8 cellular contexts compared by ENCODE assay signal in genomic region chr17:40303009-40303657, GRCh38. TPM values are rescaled to one million over a fixed set of nuclear protein-coding genes. Genes with fewer than 3 reads are reported as not detected.
DNase-seq lines count a peak whose midpoint lies in the region; ATAC-seq, FAIRE-seq and TF ChIP-seq lines count a peak whose summit lies in the region.

No MANE protein-coding gene starts in this region.

- no peaks in the 10 kb centered on the region for H3K27me3 Mint-ChIP-seq in activated T-helper 1 cell treated with anti-CD3 and anti-CD28 coated beads, Interleukin-12 subunit alpha, Interleukin-12 subunit beta, Interleukin-2, Interleukin-4 antibody, amounts not matched to agents 30 ng/mL and 10 ng/mL and 1 ng/mL, durations not matched to agents 14 hours and 24 hours and 36 hours (ENCODE audit: insufficient read depth)

- H3K36me3 Mint-ChIP-seq in activated T-helper 1 cell treated with anti-CD3 and anti-CD28 coated beads, Interleukin-12 subunit alpha, Interleukin-12 subunit beta, Interleukin-2, Interleukin-4 antibody, amounts not matched to agents 30 ng/mL and 10 ng/mL and 1 ng/mL, durations not matched to agents 14 hours and 24 hours and 36 hours (ENCODE audit: low read depth) = peaks cover 27% of the 10 kb centered on the region

- peaks cover 35 to 49% (median 39%) of the 10 kb centered on the region in 10 experiments for H3K4me1 ChIP-seq in BLaER1 treated with 17β-estradiol and CSF1 and Interleukin-3, amounts not matched to agents 10 nM and 100 nM

- 0 out of 22 replicates have a peak overlapping the region, but pooled peaks of 3 of the 11 experiments have one; percentile 3 to 16 (median 6) for H3K9ac ChIP-seq in BLaER1 treated with 17β-estradiol and CSF1 and Interleukin-3, amounts not matched to agents 10 nM and 100 nM

- peak overlapping the region in 10 of 11 experiments; percentile 5 to 72 (median 34); a peak in 16 of 22 replicates for H3K4me2 ChIP-seq in BLaER1 treated with 17β-estradiol and CSF1 and Interleukin-3, amounts not matched to agents 10 nM and 100 nM

- H3K4me3 ChIP-seq in BLaER1 treated with 17β-estradiol and CSF1 and Interleukin-3, amounts not matched to agents 10 nM and 100 nM = no peak overlapping the region

- H3K4me1 Mint-ChIP-seq in activated T-helper 1 cell treated with anti-CD3 and anti-CD28 coated beads, Interleukin-12 subunit alpha, Interleukin-12 subunit beta, Interleukin-2, Interleukin-4 antibody, amounts not matched to agents 30 ng/mL and 10 ng/mL and 1 ng/mL, durations not matched to agents 14 hours and 24 hours and 36 hours (ENCODE audit: low read depth) = peaks cover 22% of the 10 kb centered on the region

- DNase-seq in GM12892 (ENCODE audit: insufficient read length) (no peak), NCI-H524 treated with DMSO at 0.1 percent for 48 hours (lab: John Stamatoyannopoulos, UW) (peak; percentile 57), Right ventricle myocardium superior (no peak), retina (peak; percentile 82), posterior vena cava (ENCODE audit: low spot score) (no peak)
- peak; percentile 25 for DNase-seq in activated T-helper 1 cell treated with anti-CD3 and anti-CD28 coated beads, Interleukin-12 subunit alpha, Interleukin-12 subunit beta, Interleukin-2, Interleukin-4 antibody, amounts not matched to agents 30 ng/mL and 10 ng/mL and 1 ng/mL, durations not matched to agents 14 hours and 24 hours and 36 hours (ENCODE audit: low spot score)

- TF ChIP-seq POLR2A in GM12892 (IDR thresholded peaks at IDR 0.05; ENCODE audit: low read depth, low read length) = 0 out of 2 replicates have a peak, but pooled peaks have one; percentile 19

- H4K20me1 ChIP-seq in BLaER1 treated with 17β-estradiol and CSF1 and Interleukin-3, amounts not matched to agents 10 nM and 100 nM = peaks cover 0 to 9% (median 0%) of the 10 kb centered on the region in 11 experiments; a peak in 6 of 22 replicates

- no peak overlapping the region for H3K27ac Mint-ChIP-seq in activated T-helper 1 cell treated with anti-CD3 and anti-CD28 coated beads, Interleukin-12 subunit alpha, Interleukin-12 subunit beta, Interleukin-2, Interleukin-4 antibody, amounts not matched to agents 30 ng/mL and 10 ng/mL and 1 ng/mL, durations not matched to agents 14 hours and 24 hours and 36 hours

- no peak overlapping the region for H3K27ac ChIP-seq in BLaER1 treated with 17β-estradiol and CSF1 and Interleukin-3, amounts not matched to agents 10 nM and 100 nM

- H3K4me3 Mint-ChIP-seq in activated T-helper 1 cell treated with anti-CD3 and anti-CD28 coated beads, Interleukin-12 subunit alpha, Interleukin-12 subunit beta, Interleukin-2, Interleukin-4 antibody, amounts not matched to agents 30 ng/mL and 10 ng/mL and 1 ng/mL, durations not matched to agents 14 hours and 24 hours and 36 hours = no peak overlapping the region

- intact Hi-C loops in activated T-helper 1 cell treated with anti-CD3 and anti-CD28 coated beads, Interleukin-12 subunit alpha, Interleukin-12 subunit beta, Interleukin-2, Interleukin-4 antibody, amounts not matched to agents 30 ng/mL and 10 ng/mL and 1 ng/mL, durations not matched to agents 14 hours and 24 hours and 36 hours (cut with micrococcal nuclease) = loop anchor here (1.0 kb wide), 2 partner anchors 19 to 52 kb away; no protein-coding TSS in a partner anchor
- intact Hi-C loops in Right ventricle myocardium superior (cut with DNase I) (loop anchor here (2.0 to 10.0 kb wide), 2 partner anchors 52 to 252 kb away; no protein-coding TSS in a partner anchor), posterior vena cava (cut with DNase I) (loop anchor here in 1 of 2 donors (5.0 to 10.0 kb wide), 2 partner anchors 132 to 1211 kb away; no protein-coding TSS in a partner anchor)

- H3K36me3 ChIP-seq in BLaER1 treated with 17β-estradiol and CSF1 and Interleukin-3, amounts not matched to agents 10 nM and 100 nM = peaks cover 0 to 73% (median 64%) of the 10 kb centered on the region in 11 experiments; a peak in 18 of 22 replicates

- peak; percentile 53 for FAIRE-seq in GM12892 (lab: Jason Lieb, UNC)

- H3K9me3 Mint-ChIP-seq in activated T-helper 1 cell treated with anti-CD3 and anti-CD28 coated beads, Interleukin-12 subunit alpha, Interleukin-12 subunit beta, Interleukin-2, Interleukin-4 antibody, amounts not matched to agents 30 ng/mL and 10 ng/mL and 1 ng/mL, durations not matched to agents 14 hours and 24 hours and 36 hours = no peaks in the 10 kb centered on the region

- ATAC-seq in Right ventricle myocardium superior (ENCODE audit: poor library complexity) (peak; percentile 74), GM21526 (IDR thresholded peaks at IDR 0.05; ENCODE audit: low FRiP score, unreplicated experiment) (no peak)

- H3K9me3 ChIP-seq in BLaER1 treated with 17β-estradiol and CSF1 and Interleukin-3, amounts not matched to agents 10 nM and 100 nM (replicated peaks in 1 of 11) = no peaks in the 10 kb centered on the region

- no peaks in the 10 kb centered on the region for H3K27me3 ChIP-seq in BLaER1 treated with 17β-estradiol and CSF1 and Interleukin-3, amounts not matched to agents 10 nM and 100 nM

RNA-seq across cellular contexts. Expression of gene RARA, which starts 5.8 kb away (rescaled TPM):
- 24.3 TPM for polyA plus RNA-seq in GM12892 (2012; ENCODE audit: missing spikeins)
- total RNA-seq in activated T-helper 1 cell treated with anti-CD3 and anti-CD28 coated beads, Interleukin-12 subunit alpha, Interleukin-12 subunit beta, Interleukin-2, Interleukin-4 antibody, amounts not matched to agents 30 ng/mL and 10 ng/mL and 1 ng/mL, durations not matched to agents 14 hours and 24 hours and 36 hours = 19.3 and 19.9 TPM in 2 replicates
- total RNA-seq in Right ventricle myocardium superior (15.8 TPM), posterior vena cava (10 to 100 TPM; 47.5 to 54.5 TPM)

RNA-seq across cellular contexts. Expression of gene CDC6, which starts 15.5 kb away (rescaled TPM):
- polyA plus RNA-seq in GM12892 (2012; ENCODE audit: missing spikeins) = 39.5 TPM
- total RNA-seq in activated T-helper 1 cell treated with anti-CD3 and anti-CD28 coated beads, Interleukin-12 subunit alpha, Interleukin-12 subunit beta, Interleukin-2, Interleukin-4 antibody, amounts not matched to agents 30 ng/mL and 10 ng/mL and 1 ng/mL, durations not matched to agents 14 hours and 24 hours and 36 hours = 130 and 135 TPM in 2 replicates
- total RNA-seq in Right ventricle myocardium superior (1.1 TPM), posterior vena cava (1 to 10 TPM; 1.4 to 2.5 TPM)

Comparison
In these comparisons a context has a peak if more than half of its experiments do, and no peak if none do; other contexts are left out.
1. DNase-seq: peak in NCI-H524 treated with DMSO at 0.1 percent for 48 hours (single experiment), activated T-helper 1 cell treated with anti-CD3 and anti-CD28 coated beads, Interleukin-12 subunit alpha, Interleukin-12 subunit beta, Interleukin-2, Interleukin-4 antibody, amounts not matched to agents 30 ng/mL and 10 ng/mL and 1 ng/mL, durations not matched to agents 14 hours and 24 hours and 36 hours (single experiment) and retina (single experiment); none in GM12892 (single experiment), Right ventricle myocardium superior (single experiment) and posterior vena cava (single experiment).
2. RNA of gene CDC6, which starts 15.5 kb away (total RNA-seq): 130 to 135 TPM in activated T-helper 1 cell treated with anti-CD3 and anti-CD28 coated beads, Interleukin-12 subunit alpha, Interleukin-12 subunit beta, Interleukin-2, Interleukin-4 antibody, amounts not matched to agents 30 ng/mL and 10 ng/mL and 1 ng/mL, durations not matched to agents 14 hours and 24 hours and 36 hours; 1.4 to 2.5 TPM in posterior vena cava and 1.1 TPM in Right ventricle myocardium superior (single experiment); every median in the first group is over 10 times any median in the second.